ENCODE assay signal across 30 cellular contexts in the genomic region with DNA sequence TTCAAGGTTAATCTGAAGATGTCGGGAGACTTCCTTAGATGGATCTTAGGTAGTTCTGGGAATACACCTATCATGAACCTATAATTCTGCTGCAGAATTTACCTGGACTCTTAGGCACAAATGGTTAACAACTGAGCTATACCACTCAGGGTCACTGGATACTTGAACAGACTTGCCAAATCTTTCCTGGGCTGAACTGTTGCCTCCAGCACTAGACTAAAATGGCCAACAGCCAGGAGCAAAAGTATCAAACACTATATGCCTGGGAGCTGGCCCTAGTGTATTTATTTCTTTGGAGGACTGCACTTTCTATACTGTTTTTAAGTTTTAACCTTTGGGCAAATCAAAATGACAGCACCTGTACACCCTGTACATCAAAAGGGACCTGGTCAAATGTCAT.
"Had no signal": no experiment of that assay in that cellular context is flagged by ENCODE, and none has a peak within 500 bp of the region (broad histone marks: within the 10 kb centered on the region; RNA-seq: fewer than 3 reads in every experiment).

No MANE protein-coding gene starts in this region.

- H3K4me3 ChIP-seq: ascending aorta, body of pancreas, cardiac muscle cell, K562 had no signal

- H3K36me3 Mint-ChIP-seq: activated CD8-positive, alpha-beta memory T cell treated with anti-CD3 and anti-CD28 coated beads, Interleukin-2, amount 10 ng/mL, durations not matched to agents 7 days and 5 days had no signal

- H3K27me3 Mint-ChIP-seq: activated B cell treated with CpG ODN at 0.5 μM for 24 hours; activated CD4-positive, alpha-beta T cell treated with anti-CD3 and anti-CD28 coated beads, Interleukin-2, amount 10 ng/mL, durations not matched to agents 24 days and 14 days; activated CD8-positive, alpha-beta memory T cell treated with anti-CD3 and anti-CD28 coated beads, Interleukin-2, amount 10 ng/mL, durations not matched to agents 7 days and 5 days; activated naive CD4-positive, alpha-beta T cell treated with anti-CD3 and anti-CD28 coated beads, Interleukin-2, amount 50 U/mL, for 24 hours; activated T-cell treated with anti-CD3 and anti-CD28 coated beads, Interleukin-2, amount 50 U/mL, for 24 hours had no signal

- H3K4me3 Mint-ChIP-seq: activated B cell treated with CpG ODN at 0.5 μM for 24 hours; activated CD4-positive, alpha-beta T cell treated with anti-CD3 and anti-CD28 coated beads, Interleukin-2, amount 10 ng/mL, durations not matched to agents 24 days and 14 days; activated CD8-positive, alpha-beta memory T cell treated with anti-CD3 and anti-CD28 coated beads, Interleukin-2, amount 10 ng/mL, durations not matched to agents 7 days and 5 days; activated naive CD4-positive, alpha-beta T cell treated with anti-CD3 and anti-CD28 coated beads, Interleukin-2, amount 50 U/mL, for 24 hours; activated T-cell treated with anti-CD3 and anti-CD28 coated beads, Interleukin-2, amount 50 U/mL, for 24 hours; activated T-helper 1 cell treated with anti-CD3 and anti-CD28 coated beads, Interleukin-12 subunit alpha, Interleukin-12 subunit beta, Interleukin-2, Interleukin-4 antibody, amounts not matched to agents 30 ng/mL and 10 ng/mL and 1 ng/mL, durations not matched to agents 14 hours and 24 hours and 36 hours had no signal

- ATAC-seq: activated CD8-positive, alpha-beta memory T cell treated with anti-CD3 and anti-CD28 coated beads, Interleukin-2, amount 10 ng/mL, durations not matched to agents 7 days and 5 days; body of pancreas; K562; PC-3 had no signal

- H3K4me1 Mint-ChIP-seq: activated B cell treated with CpG ODN at 0.5 μM for 24 hours; activated CD4-positive, alpha-beta T cell treated with anti-CD3 and anti-CD28 coated beads, Interleukin-2, amount 10 ng/mL, durations not matched to agents 24 days and 14 days; activated CD8-positive, alpha-beta memory T cell treated with anti-CD3 and anti-CD28 coated beads, Interleukin-2, amount 10 ng/mL, durations not matched to agents 7 days and 5 days; activated naive CD4-positive, alpha-beta T cell treated with anti-CD3 and anti-CD28 coated beads, Interleukin-2, amount 50 U/mL, for 24 hours had no signal

- H3K9me3 ChIP-seq: ascending aorta, body of pancreas had no signal

- H3K27me3 ChIP-seq: ascending aorta, body of pancreas, cardiac muscle cell had no signal

- DNase-seq: activated B cell treated with CpG ODN at 0.5 μM for 24 hours; activated CD4-positive, alpha-beta T cell treated with anti-CD3 and anti-CD28 coated beads for 1 hour; activated CD4-positive, alpha-beta T cell treated with anti-CD3 and anti-CD28 coated beads, Interleukin-2, amount 10 ng/mL, durations not matched to agents 24 days and 14 days; activated CD4-positive, alpha-beta T cell treated with anti-CD3 and anti-CD28 coated beads, Interleukin-2, amount 50 U/mL, for 48 hours; activated CD8-positive, alpha-beta memory T cell treated with anti-CD3 and anti-CD28 coated beads, Interleukin-2, amount 10 ng/mL, durations not matched to agents 7 days and 5 days; activated effector memory CD4-positive, alpha-beta T cell treated with Interleukin-2 at 50 U/mL for 16 hours; activated naive CD4-positive, alpha-beta T cell; activated T-cell treated with anti-CD3 and anti-CD28 coated beads, Interleukin-2, amount 50 U/mL, for 24 hours; amniotic stem cell; body of pancreas; Karpas-422; NCI-H1417; NCI-H1930; NCI-H2171; NCI-H2227 treated with DMSO at 0.1 percent for 48 hours; NCI-H446 treated with DMSO at 0.1 percent for 48 hours; NCI-H524 treated with DMSO at 0.1 percent for 48 hours; NCI-H774; NK-92 treated with Interleukin-12 subunit alpha and Interleukin-12 subunit beta, amount 100 ng/mL, for 24 hours; PC-3; SIG-M5; T-helper 2 cell; T1000 had no signal

- H3K27ac Mint-ChIP-seq: activated B cell treated with CpG ODN at 0.5 μM for 24 hours; activated CD4-positive, alpha-beta T cell treated with anti-CD3 and anti-CD28 coated beads, Interleukin-2, amount 10 ng/mL, durations not matched to agents 24 days and 14 days; activated CD8-positive, alpha-beta memory T cell treated with anti-CD3 and anti-CD28 coated beads, Interleukin-2, amount 10 ng/mL, durations not matched to agents 7 days and 5 days; activated naive CD4-positive, alpha-beta T cell treated with anti-CD3 and anti-CD28 coated beads, Interleukin-2, amount 50 U/mL, for 24 hours; activated T-cell treated with anti-CD3 and anti-CD28 coated beads, Interleukin-2, amount 50 U/mL, for 24 hours; activated T-helper 1 cell treated with anti-CD3 and anti-CD28 coated beads, Interleukin-12 subunit alpha, Interleukin-12 subunit beta, Interleukin-2, Interleukin-4 antibody, amounts not matched to agents 30 ng/mL and 10 ng/mL and 1 ng/mL, durations not matched to agents 14 hours and 24 hours and 36 hours had no signal

- H3K4me1 ChIP-seq: ascending aorta, body of pancreas had no signal

- H3K27ac ChIP-seq: ascending aorta, body of pancreas, cardiac muscle cell had no signal

- H3K9me3 Mint-ChIP-seq: activated B cell treated with CpG ODN at 0.5 μM for 24 hours; activated CD4-positive, alpha-beta T cell treated with anti-CD3 and anti-CD28 coated beads, Interleukin-2, amount 10 ng/mL, durations not matched to agents 24 days and 14 days; activated naive CD4-positive, alpha-beta T cell treated with anti-CD3 and anti-CD28 coated beads, Interleukin-2, amount 50 U/mL, for 24 hours; activated T-cell treated with anti-CD3 and anti-CD28 coated beads, Interleukin-2, amount 50 U/mL, for 24 hours; activated T-helper 1 cell treated with anti-CD3 and anti-CD28 coated beads, Interleukin-12 subunit alpha, Interleukin-12 subunit beta, Interleukin-2, Interleukin-4 antibody, amounts not matched to agents 30 ng/mL and 10 ng/mL and 1 ng/mL, durations not matched to agents 14 hours and 24 hours and 36 hours had no signal

- H3K36me3 ChIP-seq: ascending aorta, cardiac muscle cell had no signal

- FAIRE-seq: K562, RCC 7860, TTC549 had no signal
